ENCODE assay signal across 1 cellular context in the genomic region with DNA sequence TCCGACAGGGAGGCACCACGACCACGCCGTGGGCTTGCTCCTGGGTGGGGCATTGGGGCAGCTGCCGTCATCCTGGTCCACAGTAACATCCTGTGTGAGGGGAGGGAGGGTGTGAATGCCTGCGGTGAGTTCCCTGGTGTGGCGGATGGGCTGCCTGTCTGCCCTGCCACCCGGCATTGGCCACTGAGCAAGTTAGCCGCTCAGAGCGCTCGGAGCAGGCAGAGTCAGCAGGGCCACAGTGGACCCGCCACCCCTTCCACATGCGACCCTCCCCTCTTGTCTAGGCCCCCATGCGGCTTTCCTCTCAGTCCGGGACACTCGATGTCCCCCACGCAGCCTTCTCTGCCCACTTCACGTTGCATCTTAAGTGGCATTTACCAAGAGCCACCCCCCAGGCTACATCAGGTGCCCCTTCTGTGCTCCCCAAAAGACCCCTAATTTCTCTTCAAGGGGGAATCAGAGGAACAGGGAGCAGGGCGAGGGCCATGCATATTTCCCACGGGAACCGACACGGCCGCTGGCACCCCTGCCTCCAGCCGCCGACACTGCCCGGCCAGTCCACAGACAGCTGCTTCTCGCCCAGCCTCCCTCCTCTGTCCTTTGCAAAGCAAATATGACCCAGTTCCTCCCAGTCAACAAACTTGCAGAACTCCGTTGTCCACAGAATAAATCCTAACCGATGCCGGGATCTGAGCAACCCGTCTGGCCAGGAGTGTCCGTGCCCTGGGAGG.
TF ChIP-seq lines count a peak whose summit lies in the region.

No MANE protein-coding gene starts in this region.

TF ChIP-seq in H1, 55 proteins besides CTCF, POLR2A, EP300 and RAD21:
- TF ChIP-seq SP4 (IDR thresholded peaks at IDR 0.05; ENCODE audit: low read length) (no peak), POU5F1 (IDR thresholded peaks at IDR 0.05; ENCODE audit: low read depth, low read length) (no peak), TAF1 (IDR thresholded peaks at IDR 0.05; ENCODE audit: low read depth, low read length) (no peak), SIN3A (conservative IDR thresholded peaks at IDR 0.05 in 1 of 2, IDR thresholded peaks at IDR 0.05 in 1 of 2; ENCODE audit: low read depth in 1 of 2, low read length in 2 of 2) (no peak), RNF2 (IDR thresholded peaks at IDR 0.05; ENCODE audit: borderline replicate concordance, low read depth, low read length, missing control alignments, poor library complexity, severe bottlenecking) (no peak), SIX5 (IDR thresholded peaks at IDR 0.05; ENCODE audit: low read depth, low read length) (no peak), GTF2F1 (IDR thresholded peaks at IDR 0.05; ENCODE audit: borderline replicate concordance, low read depth, low read length) (no peak), RBBP5 (IDR thresholded peaks at IDR 0.05; ENCODE audit: borderline replicate concordance, low read depth, low read length) (no peak), GABPA (IDR thresholded peaks at IDR 0.05; ENCODE audit: borderline replicate concordance, insufficient read depth, low read length) (no peak)
